1 cellular context compared by ENCODE assay signal in the genomic region with DNA sequence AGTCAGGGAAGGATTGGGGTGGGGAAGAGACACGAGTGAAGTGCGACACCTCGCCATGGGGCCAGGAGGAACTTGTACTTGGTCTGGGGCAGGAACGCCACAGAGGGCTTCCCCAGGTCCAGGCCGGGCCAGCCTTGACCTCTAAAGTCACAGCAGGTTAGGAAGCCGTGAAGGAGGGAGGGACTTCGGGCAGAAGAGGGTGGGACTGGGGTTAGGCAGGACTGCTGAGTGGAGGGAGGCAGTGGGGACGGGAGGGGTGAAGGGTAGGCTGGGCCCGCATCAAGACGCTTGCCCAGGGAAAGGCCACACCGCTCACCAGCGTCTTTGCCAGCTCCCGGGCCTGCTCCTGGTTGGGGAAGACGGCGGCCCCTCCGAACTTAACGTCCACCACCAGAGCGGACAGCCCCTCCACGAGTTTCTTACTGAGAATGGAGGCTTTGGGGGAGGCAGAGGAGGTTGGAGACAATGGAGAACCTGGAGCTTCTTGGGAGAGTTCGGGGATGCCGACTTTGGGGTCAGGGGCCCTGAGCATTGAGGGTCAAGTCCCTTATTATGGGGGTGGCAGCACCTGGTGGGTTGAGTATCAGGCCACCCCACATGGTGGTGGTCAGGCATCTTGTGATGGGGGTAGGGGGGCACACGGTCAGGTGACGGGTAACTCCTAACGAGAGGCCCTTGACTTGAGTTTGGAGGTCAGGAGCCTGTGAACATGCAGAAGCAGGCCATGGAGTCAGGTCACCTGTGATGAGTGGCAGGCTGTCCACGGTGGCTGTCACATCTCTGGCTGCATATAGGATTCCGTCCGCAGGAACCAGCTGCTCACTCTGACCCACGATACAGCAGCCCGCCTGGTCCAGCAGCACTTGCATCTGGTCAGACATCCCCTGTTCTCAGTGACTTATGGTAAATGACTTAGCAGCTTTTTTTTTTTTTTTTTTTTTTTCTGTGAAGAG.
TF ChIP-seq lines count a peak whose summit lies in the region.

No MANE protein-coding gene starts in this region.

TF ChIP-seq in SK-N-SH, 30 proteins besides CTCF, POLR2A, EP300 and RAD21:
- TF ChIP-seq, protein P1, sequence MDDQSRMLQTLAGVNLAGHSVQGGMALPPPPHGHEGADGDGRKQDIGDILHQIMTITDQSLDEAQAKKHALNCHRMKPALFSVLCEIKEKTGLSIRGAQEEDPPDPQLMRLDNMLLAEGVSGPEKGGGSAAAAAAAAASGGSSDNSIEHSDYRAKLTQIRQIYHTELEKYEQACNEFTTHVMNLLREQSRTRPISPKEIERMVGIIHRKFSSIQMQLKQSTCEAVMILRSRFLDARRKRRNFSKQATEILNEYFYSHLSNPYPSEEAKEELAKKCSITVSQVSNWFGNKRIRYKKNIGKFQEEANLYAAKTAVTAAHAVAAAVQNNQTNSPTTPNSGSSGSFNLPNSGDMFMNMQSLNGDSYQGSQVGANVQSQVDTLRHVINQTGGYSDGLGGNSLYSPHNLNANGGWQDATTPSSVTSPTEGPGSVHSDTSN (IDR thresholded peaks at IDR 0.05): no peak
- TF ChIP-seq SIN3A (IDR thresholded peaks at IDR 0.05; ENCODE audit: borderline replicate concordance, low read depth, low read length) (no peak), NFIC (IDR thresholded peaks at IDR 0.05; ENCODE audit: borderline replicate concordance) (no peak), EZH2phosphoT487 (IDR thresholded peaks at IDR 0.05; ENCODE audit: borderline replicate concordance, low read depth) (no peak), GATA2 (CRISPR knock-in tag; IDR thresholded peaks at IDR 0.05) (no peak), RFX5 (IDR thresholded peaks at IDR 0.05; ENCODE audit: low read length) (no peak), GABPA (IDR thresholded peaks at IDR 0.05; ENCODE audit: low read depth) (no peak), TAF1 (IDR thresholded peaks at IDR 0.05; ENCODE audit: borderline replicate concordance, low read depth, low read length) (no peak), MEF2A (IDR thresholded peaks at IDR 0.05; ENCODE audit: borderline replicate concordance, low read depth) (no peak), POLR2AphosphoS5 (IDR thresholded peaks at IDR 0.05; ENCODE audit: low read depth, low read length) (no peak), TCF12 (IDR thresholded peaks at IDR 0.05) (no peak), CHD2 (IDR thresholded peaks at IDR 0.05; ENCODE audit: low read length, partially characterized antibody) (no peak), JUND (IDR thresholded peaks at IDR 0.05) (no peak), MXI1 (IDR thresholded peaks at IDR 0.05; ENCODE audit: low read depth, low read length) (no peak), FOXM1 (IDR thresholded peaks at IDR 0.05; ENCODE audit: low read depth) (no peak)
- TF ChIP-seq, protein P2, sequence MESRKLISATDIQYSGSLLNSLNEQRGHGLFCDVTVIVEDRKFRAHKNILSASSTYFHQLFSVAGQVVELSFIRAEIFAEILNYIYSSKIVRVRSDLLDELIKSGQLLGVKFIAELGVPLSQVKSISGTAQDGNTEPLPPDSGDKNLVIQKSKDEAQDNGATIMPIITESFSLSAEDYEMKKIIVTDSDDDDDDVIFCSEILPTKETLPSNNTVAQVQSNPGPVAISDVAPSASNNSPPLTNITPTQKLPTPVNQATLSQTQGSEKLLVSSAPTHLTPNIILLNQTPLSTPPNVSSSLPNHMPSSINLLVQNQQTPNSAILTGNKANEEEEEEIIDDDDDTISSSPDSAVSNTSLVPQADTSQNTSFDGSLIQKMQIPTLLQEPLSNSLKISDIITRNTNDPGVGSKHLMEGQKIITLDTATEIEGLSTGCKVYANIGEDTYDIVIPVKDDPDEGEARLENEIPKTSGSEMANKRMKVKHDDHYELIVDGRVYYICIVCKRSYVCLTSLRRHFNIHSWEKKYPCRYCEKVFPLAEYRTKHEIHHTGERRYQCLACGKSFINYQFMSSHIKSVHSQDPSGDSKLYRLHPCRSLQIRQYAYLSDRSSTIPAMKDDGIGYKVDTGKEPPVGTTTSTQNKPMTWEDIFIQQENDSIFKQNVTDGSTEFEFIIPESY (IDR thresholded peaks at IDR 0.05; ENCODE audit: borderline replicate concordance, low read depth): no peak
- TF ChIP-seq, protein P3, sequence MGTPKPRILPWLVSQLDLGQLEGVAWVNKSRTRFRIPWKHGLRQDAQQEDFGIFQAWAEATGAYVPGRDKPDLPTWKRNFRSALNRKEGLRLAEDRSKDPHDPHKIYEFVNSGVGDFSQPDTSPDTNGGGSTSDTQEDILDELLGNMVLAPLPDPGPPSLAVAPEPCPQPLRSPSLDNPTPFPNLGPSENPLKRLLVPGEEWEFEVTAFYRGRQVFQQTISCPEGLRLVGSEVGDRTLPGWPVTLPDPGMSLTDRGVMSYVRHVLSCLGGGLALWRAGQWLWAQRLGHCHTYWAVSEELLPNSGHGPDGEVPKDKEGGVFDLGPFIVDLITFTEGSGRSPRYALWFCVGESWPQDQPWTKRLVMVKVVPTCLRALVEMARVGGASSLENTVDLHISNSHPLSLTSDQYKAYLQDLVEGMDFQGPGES (IDR thresholded peaks at IDR 0.05; ENCODE audit: low read depth, low read length): no peak
- TF ChIP-seq, protein P4, sequence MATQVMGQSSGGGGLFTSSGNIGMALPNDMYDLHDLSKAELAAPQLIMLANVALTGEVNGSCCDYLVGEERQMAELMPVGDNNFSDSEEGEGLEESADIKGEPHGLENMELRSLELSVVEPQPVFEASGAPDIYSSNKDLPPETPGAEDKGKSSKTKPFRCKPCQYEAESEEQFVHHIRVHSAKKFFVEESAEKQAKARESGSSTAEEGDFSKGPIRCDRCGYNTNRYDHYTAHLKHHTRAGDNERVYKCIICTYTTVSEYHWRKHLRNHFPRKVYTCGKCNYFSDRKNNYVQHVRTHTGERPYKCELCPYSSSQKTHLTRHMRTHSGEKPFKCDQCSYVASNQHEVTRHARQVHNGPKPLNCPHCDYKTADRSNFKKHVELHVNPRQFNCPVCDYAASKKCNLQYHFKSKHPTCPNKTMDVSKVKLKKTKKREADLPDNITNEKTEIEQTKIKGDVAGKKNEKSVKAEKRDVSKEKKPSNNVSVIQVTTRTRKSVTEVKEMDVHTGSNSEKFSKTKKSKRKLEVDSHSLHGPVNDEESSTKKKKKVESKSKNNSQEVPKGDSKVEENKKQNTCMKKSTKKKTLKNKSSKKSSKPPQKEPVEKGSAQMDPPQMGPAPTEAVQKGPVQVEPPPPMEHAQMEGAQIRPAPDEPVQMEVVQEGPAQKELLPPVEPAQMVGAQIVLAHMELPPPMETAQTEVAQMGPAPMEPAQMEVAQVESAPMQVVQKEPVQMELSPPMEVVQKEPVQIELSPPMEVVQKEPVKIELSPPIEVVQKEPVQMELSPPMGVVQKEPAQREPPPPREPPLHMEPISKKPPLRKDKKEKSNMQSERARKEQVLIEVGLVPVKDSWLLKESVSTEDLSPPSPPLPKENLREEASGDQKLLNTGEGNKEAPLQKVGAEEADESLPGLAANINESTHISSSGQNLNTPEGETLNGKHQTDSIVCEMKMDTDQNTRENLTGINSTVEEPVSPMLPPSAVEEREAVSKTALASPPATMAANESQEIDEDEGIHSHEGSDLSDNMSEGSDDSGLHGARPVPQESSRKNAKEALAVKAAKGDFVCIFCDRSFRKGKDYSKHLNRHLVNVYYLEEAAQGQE (IDR thresholded peaks at IDR 0.05; ENCODE audit: low read depth, low read length): no peak
